ENCODE assay signal across 21 cellular contexts in genomic region chr13:25692156-25692555, GRCh38.
DNase-seq lines count a peak whose midpoint lies in the region; ATAC-seq, FAIRE-seq and TF ChIP-seq lines count a peak whose summit lies in the region.
"Had no signal": no experiment of that assay in that cellular context is flagged by ENCODE, and none has a peak within 500 bp of the region (broad histone marks: within the 10 kb centered on the region; RNA-seq: fewer than 3 reads in every experiment).

No MANE protein-coding gene starts in this region.

- H3K4me3 ChIP-seq in SJCRH30 (peak overlapping the region; percentile 39), gastrocnemius medialis (no peak overlapping the region), small intestine (ENCODE audit: low read depth in 1 of 2, low read length in 2 of 2) (no peak overlapping the region)
- H3K4me3 ChIP-seq: breast epithelium, colonic mucosa had no signal

- H3K4me3 Mint-ChIP-seq in CD14-positive monocyte = no peak overlapping the region
- H3K4me3 Mint-ChIP-seq: activated CD4-positive, alpha-beta memory T cell treated with anti-CD3 and anti-CD28 coated beads for 36 hours; CD4-positive, alpha-beta T cell; effector memory CD8-positive, alpha-beta T cell had no signal

- no peak for TF ChIP-seq POLR2A in gastrocnemius medialis (IDR thresholded peaks at IDR 0.05)

- H3K4me1 Mint-ChIP-seq in CD14-positive monocyte = no peaks in the 10 kb centered on the region

- FAIRE-seq in GM19239 (lab: Jason Lieb, UNC) (no peak), small intestine (lab: Jason Lieb, UNC) (no peak)

- no peaks in the 10 kb centered on the region for H3K27me3 Mint-ChIP-seq in CD14-positive monocyte (ENCODE audit: low read depth in 3 of 3)

- H3K27me3 ChIP-seq in SJCRH30 (no peaks in the 10 kb centered on the region), gastrocnemius medialis (no peaks in the 10 kb centered on the region), small intestine (ENCODE audit: control insufficient read depth in 2 of 2, insufficient read depth in 2 of 2, low read length in 2 of 2) (peaks cover 0 to 2% of the 10 kb centered on the region in 2 donors)
- H3K27me3 ChIP-seq: breast epithelium, colonic mucosa had no signal

- peaks cover 57% of the 10 kb centered on the region for H3K4me1 ChIP-seq in SJCRH30
- peaks cover 43 to 47% of the 10 kb centered on the region in 2 donors for H3K4me1 ChIP-seq in gastrocnemius medialis
- no peaks in the 10 kb centered on the region for H3K4me1 ChIP-seq in small intestine (ENCODE audit: control insufficient read depth in 2 of 2, insufficient read depth in 1 of 2, low read depth in 1 of 2, low read length in 1 of 2)
- H3K4me1 ChIP-seq: breast epithelium, colonic mucosa had no signal

- 62 to 75% (median 66%) methylated on average over 6 of the region's 6 CpGs for WGBS in small intestine, 3 donors

- ATAC-seq in gastrocnemius medialis = peak; percentile 36 to 72
- no peak for ATAC-seq in left lobe of liver
- ATAC-seq: effector memory CD8-positive, alpha-beta T cell; left cardiac atrium; stimulated activated naive CD8-positive, alpha-beta T cell treated with anti-CD3 and anti-CD28 coated beads, Interleukin-15, Interleukin-2, amounts not matched to agents 100 U/mL and 50 U/mL, for 24 hours had no signal

- H3K9me3 Mint-ChIP-seq in CD14-positive monocyte = peaks cover 0 to 5% (median 0%) of the 10 kb centered on the region in 7 donors
- H3K9me3 Mint-ChIP-seq: activated CD4-positive, alpha-beta memory T cell treated with anti-CD3 and anti-CD28 coated beads for 36 hours; CD4-positive, alpha-beta T cell; effector memory CD8-positive, alpha-beta T cell had no signal

- TF ChIP-seq CTCF in gastrocnemius medialis (IDR thresholded peaks at IDR 0.05 in 4 of 5, conservative IDR thresholded peaks at IDR 0.05 in 1 of 5) = no peak
- no peak for TF ChIP-seq CTCF in CD14-positive monocyte (IDR thresholded peaks at IDR 0.05)

- DNase-seq in LHCN-M2 (ENCODE audit: low read depth) (peak; percentile 90), SJCRH30 (peak; percentile 96 to 97), iPS-NIHi7 (ENCODE audit: extremely low spot score) (peak; percentile 35), gastrocnemius medialis (peak in 1 of 2 donors; percentile 25), GM19239 (ENCODE audit: insufficient read length, low spot score) (no peak), small intestine (no peak), CD14-positive monocyte (ENCODE audit: low spot score) (no peak), left lobe of liver (ENCODE audit: low spot score) (no peak)
- DNase-seq: activated CD4-positive, alpha-beta memory T cell treated with anti-CD3 and anti-CD28 coated beads for 36 hours; activated CD4-positive, CD25-positive, alpha-beta regulatory T cell; activated effector memory CD4-positive, alpha-beta T cell treated with anti-CD3 and anti-CD28 coated beads, Interleukin-2, amount 50 U/mL, for 16 hours; CD4-positive, alpha-beta T cell; colonic mucosa; DMS153; effector memory CD8-positive, alpha-beta T cell; left cardiac atrium; stimulated activated CD4-positive, alpha-beta T cell treated with anti-CD3 and anti-CD28 coated beads, Interleukin-4, amount 100 ng/mL, for 4 hours; stimulated activated naive CD8-positive, alpha-beta T cell treated with anti-CD3 and anti-CD28 coated beads, Interleukin-15, Interleukin-2, amounts not matched to agents 100 U/mL and 50 U/mL, for 24 hours; T-helper 9 cell had no signal

- H3K27ac Mint-ChIP-seq in CD14-positive monocyte = no peak overlapping the region
- H3K27ac Mint-ChIP-seq: activated CD4-positive, alpha-beta memory T cell treated with anti-CD3 and anti-CD28 coated beads for 36 hours; CD4-positive, alpha-beta T cell; effector memory CD8-positive, alpha-beta T cell had no signal

- no peaks in the 10 kb centered on the region for H3K9me3 ChIP-seq in SJCRH30 (replicated peaks)
- no peaks in the 10 kb centered on the region for H3K9me3 ChIP-seq in gastrocnemius medialis
- no peaks in the 10 kb centered on the region for H3K9me3 ChIP-seq in small intestine (ENCODE audit: control insufficient read depth, low read depth)
- H3K9me3 ChIP-seq: breast epithelium, colonic mucosa had no signal

- in situ Hi-C loops in gastrocnemius medialis (cut with MboI; ENCODE audit: low sequenced_read_pairs in 4 of 4) = no loop called here

- no peaks in the 10 kb centered on the region for H3K36me3 ChIP-seq in SJCRH30
- H3K36me3 ChIP-seq in gastrocnemius medialis = no peaks in the 10 kb centered on the region
- no peaks in the 10 kb centered on the region for H3K36me3 ChIP-seq in small intestine (ENCODE audit: control insufficient read depth in 2 of 2, insufficient read depth in 2 of 2, low read length in 2 of 2)
- H3K36me3 ChIP-seq: breast epithelium, colonic mucosa had no signal

- H3K36me3 Mint-ChIP-seq in CD14-positive monocyte = no peaks in the 10 kb centered on the region
- H3K36me3 Mint-ChIP-seq: activated CD4-positive, alpha-beta memory T cell treated with anti-CD3 and anti-CD28 coated beads for 36 hours had no signal

- H3K27ac ChIP-seq in SJCRH30 (peak overlapping the region; percentile 83), gastrocnemius medialis (peak overlapping the region in 2 of 4 donors; percentile 9 to 30), small intestine (ENCODE audit: low read depth in 1 of 2, low read length in 1 of 2) (no peak overlapping the region)
- H3K27ac ChIP-seq: breast epithelium, colonic mucosa, RWPE1 had no signal

- intact Hi-C loops in gastrocnemius medialis (cut with DNase I; ENCODE audit: low total_unique reads) (no loop called here), CD14-positive monocyte (cut with micrococcal nuclease) (no loop called here)

Comparison
In these comparisons a context has a peak if more than half of its experiments do, and no peak if none do; other contexts are left out.
1. DNase-seq: peak in LHCN-M2 (single experiment), SJCRH30 (2 of 2) and iPS-NIHi7 (single experiment); none in GM19239 (single experiment), small intestine (single experiment), CD14-positive monocyte (single experiment) and left lobe of liver (single experiment).